ENCODE assay signal across 12 cellular contexts in genomic region chr6:35049346-35049745, GRCh38.
DNase-seq lines count a peak whose midpoint lies in the region; TF ChIP-seq lines count a peak whose summit lies in the region.
"Had no signal": no experiment of that assay in that cellular context is flagged by ENCODE, and none has a peak within 500 bp of the region (broad histone marks: within the 10 kb centered on the region; RNA-seq: fewer than 3 reads in every experiment).

No MANE protein-coding gene starts in this region.

- H2AFZ ChIP-seq in Loucy (ENCODE audit: low read length) = no peak overlapping the region
- H2AFZ ChIP-seq in mesenchymal stem cell (ENCODE audit: low read depth, low read length) = no peak overlapping the region

- H3K23ac ChIP-seq in mesenchymal stem cell (ENCODE audit: low read length in 2 of 2) = peak overlapping the region in 1 of 2 experiments; percentile 32

- peak overlapping the region; percentile 44 for H2BK120ac ChIP-seq in mesenchymal stem cell (ENCODE audit: low read depth, low read length)

- H3K36me3 ChIP-seq in Loucy (ENCODE audit: insufficient read depth, low read length) (no peaks in the 10 kb centered on the region), mesenchymal stem cell (ENCODE audit: control insufficient read depth in 1 of 2, insufficient read depth in 2 of 2, low read depth in 1 of 2, low read length in 2 of 2) (peaks cover 4 to 7% of the 10 kb centered on the region in 2 experiments), suprapubic skin (peaks cover 6% of the 10 kb centered on the region)

- H3K27ac ChIP-seq in coronary artery = peak overlapping the region; percentile 58 to 85
- H3K27ac ChIP-seq in mesenchymal stem cell (ENCODE audit: low read length, poor library complexity, severe bottlenecking) = no peak overlapping the region
- H3K27ac ChIP-seq in suprapubic skin = peak overlapping the region; percentile 90
- H3K27ac ChIP-seq: epithelial cell of prostate had no signal

- no peaks in the 10 kb centered on the region for H3K27me3 ChIP-seq in Loucy (ENCODE audit: insufficient read depth, low read length, poor library complexity, severe bottlenecking)
- H3K27me3 ChIP-seq in mesenchymal stem cell (ENCODE audit: control insufficient read depth in 1 of 2, insufficient read depth in 1 of 2, low read length in 2 of 2) = no peaks in the 10 kb centered on the region
- no peaks in the 10 kb centered on the region for H3K27me3 ChIP-seq in suprapubic skin

- 86% methylated on average over 7 of the region's 7 CpGs for WGBS in mesenchymal stem cell
- 79% methylated on average over 7 of the region's 7 CpGs for WGBS in suprapubic skin

- peak overlapping the region; percentile 88 for H2AK5ac ChIP-seq in mesenchymal stem cell (ENCODE audit: low read length, severe bottlenecking)

- H3K4me2 ChIP-seq in Loucy (ENCODE audit: low read depth, low read length, poor library complexity, severe bottlenecking) (peak overlapping the region; percentile 90), mesenchymal stem cell (ENCODE audit: low read length, poor library complexity, severe bottlenecking) (no peak overlapping the region)

- H2BK12ac ChIP-seq in mesenchymal stem cell (ENCODE audit: low read length in 2 of 2) = peak overlapping the region; percentile 81 to 100

- H4K91ac ChIP-seq in mesenchymal stem cell (ENCODE audit: low read length) = peak overlapping the region; percentile 91

- H3K18ac ChIP-seq in mesenchymal stem cell (ENCODE audit: low read depth in 1 of 2, low read length in 2 of 2) = peak overlapping the region; percentile 92 to 97

- H3K4me1 ChIP-seq in Loucy (ENCODE audit: insufficient read depth, low read length, poor library complexity, severe bottlenecking) (peaks cover 78% of the 10 kb centered on the region), mesenchymal stem cell (ENCODE audit: control insufficient read depth, insufficient read depth, low read depth, low read length) (peaks cover 36% of the 10 kb centered on the region), suprapubic skin (peaks cover 86% of the 10 kb centered on the region)

- no peak for TF ChIP-seq POLR2A in suprapubic skin (IDR thresholded peaks at IDR 0.05)

- H4K20me1 ChIP-seq in Loucy (ENCODE audit: insufficient read depth, low read length, poor library complexity, severe bottlenecking) = no peaks in the 10 kb centered on the region

- H3K14ac ChIP-seq in mesenchymal stem cell (ENCODE audit: low read length in 2 of 2) = no peak overlapping the region

- H3K4me3 ChIP-seq in Loucy (ENCODE audit: low read length, poor library complexity, severe bottlenecking) (no peak overlapping the region), coronary artery (no peak overlapping the region), mesenchymal stem cell (ENCODE audit: insufficient read depth in 1 of 2, low read depth in 1 of 2, low read length in 2 of 2) (no peak overlapping the region), suprapubic skin (no peak overlapping the region)

- no peaks in the 10 kb centered on the region for H3K9me2 ChIP-seq in Loucy (replicated peaks; ENCODE audit: low read depth, low read length)

- H2BK5ac ChIP-seq in mesenchymal stem cell (ENCODE audit: low read depth, low read length, poor library complexity, severe bottlenecking) = no peak overlapping the region

- DNase-seq in coronary artery (ENCODE audit: low spot score) (no peak), mesenchymal stem cell (no peak), suprapubic skin (ENCODE audit: low spot score in 2 of 2) (no peak), NCI-H774 (lab: John Stamatoyannopoulos, UW) (no peak), GM10266 (ENCODE audit: extremely low spot score) (no peak), NCI-H1436 (lab: John Stamatoyannopoulos, UW) (no peak)
- no peak for DNase-seq in stimulated activated naive CD4-positive, alpha-beta T cell treated with Interleukin-2 at 50 U/mL for 16 hours (lab: John Stamatoyannopoulos, UW)
- DNase-seq: activated gamma-delta T cell; stimulated activated CD4-positive, alpha-beta T cell treated with anti-CD3 and anti-CD28 coated beads, Interleukin-4, amount 100 ng/mL, for 24 hours; T-helper 9 cell had no signal

- H3F3A ChIP-seq in Loucy (ENCODE audit: low read depth) = peaks cover 26% of the 10 kb centered on the region

- no peak for TF ChIP-seq EP300 in suprapubic skin (IDR thresholded peaks at IDR 0.05)

- H3K9me3 ChIP-seq in Loucy (ENCODE audit: insufficient read depth, low read depth, low read length) (no peaks in the 10 kb centered on the region), mesenchymal stem cell (ENCODE audit: control insufficient read depth, low read length) (no peaks in the 10 kb centered on the region), suprapubic skin (no peaks in the 10 kb centered on the region)

- H3K79me1 ChIP-seq in mesenchymal stem cell (replicated peaks; ENCODE audit: low read length, poor library complexity, severe bottlenecking) = peaks cover 18% of the 10 kb centered on the region

- H3K79me2 ChIP-seq in Loucy (ENCODE audit: insufficient read depth, low read length) = no peaks in the 10 kb centered on the region

- no peak for TF ChIP-seq CTCF in Loucy (conservative IDR thresholded peaks at IDR 0.05; ENCODE audit: low read length)
- no peak for TF ChIP-seq CTCF in coronary artery (IDR thresholded peaks at IDR 0.05)
- no peak for TF ChIP-seq CTCF in suprapubic skin (IDR thresholded peaks at IDR 0.05)
- no peak for TF ChIP-seq CTCF in GM10266 (IDR thresholded peaks at IDR 0.05; ENCODE audit: control insufficient read depth, insufficient read depth, low read depth, missing control alignments)

- peak overlapping the region; percentile 78 for H4K8ac ChIP-seq in mesenchymal stem cell (ENCODE audit: low read length)

- peak overlapping the region; percentile 60 for H2BK15ac ChIP-seq in mesenchymal stem cell (ENCODE audit: low read depth, poor library complexity, severe bottlenecking)

- peak overlapping the region; percentile 92 to 98 for H3K4ac ChIP-seq in mesenchymal stem cell (ENCODE audit: low read depth in 1 of 2, low read length in 2 of 2)

- H3K9ac ChIP-seq in Loucy (ENCODE audit: low read depth, low read length, poor library complexity, severe bottlenecking) (peak overlapping the region; percentile 76), mesenchymal stem cell (ENCODE audit: low read length) (peak overlapping the region; percentile 16)
